In the genomic region with DNA sequence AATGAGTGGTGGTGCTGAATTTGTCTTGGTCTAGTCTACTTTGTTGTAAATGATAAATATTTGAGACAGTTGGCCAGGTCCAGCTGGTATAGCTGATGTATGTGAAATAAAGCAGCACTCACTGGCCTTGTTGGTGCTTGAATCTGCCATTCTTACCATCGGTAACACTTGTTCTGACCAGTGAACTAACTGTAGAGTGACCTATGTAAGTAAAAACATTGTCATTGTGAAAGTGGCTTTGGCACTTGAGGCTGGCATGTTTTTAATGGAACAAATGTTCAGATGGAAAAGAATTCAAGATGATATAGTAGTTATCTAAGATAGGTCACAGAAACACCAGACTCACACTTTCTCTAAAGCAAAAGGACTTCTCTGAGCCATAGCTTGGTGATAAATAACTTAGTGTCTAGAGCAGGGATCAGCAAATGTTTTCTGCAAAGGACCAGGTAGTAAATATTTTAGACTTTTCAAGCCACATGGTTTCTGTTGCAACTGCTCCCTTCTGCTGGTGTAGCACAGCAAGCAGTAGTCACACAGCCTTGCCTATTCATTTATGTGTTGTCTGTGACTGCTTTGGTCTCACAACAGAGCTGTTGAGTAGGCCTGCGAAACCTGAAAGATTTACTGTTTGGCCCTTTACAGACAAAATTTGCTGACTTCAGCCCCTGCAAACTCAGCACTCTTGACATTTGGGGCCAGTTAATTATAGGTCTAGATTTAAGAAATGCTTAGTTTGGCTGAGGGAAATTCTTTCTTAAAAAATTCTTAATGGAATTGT, we compare ENCODE assay signal across 7 cellular contexts.
A peak's percentile ranks its signal among the peaks of the same experiment; 100 is the strongest.
DNase-seq lines count a peak whose midpoint lies in the region; ATAC-seq, FAIRE-seq and TF ChIP-seq lines count a peak whose summit lies in the region.
"Not testable (repeated sequence)": the region's sequence is repeated elsewhere in the genome, so short reads cannot be mapped to it uniquely, and the experiment has no call there.

No MANE protein-coding gene starts in this region.

- peaks cover 0 to 31% (median 7%) of the 10 kb centered on the region in 12 donors for H3K4me1 ChIP-seq in heart left ventricle
- not testable (repeated sequence) for H3K4me1 ChIP-seq in left lung
- peaks cover 10% of the 10 kb centered on the region for H3K4me1 ChIP-seq in parathyroid adenoma
- H3K4me1 ChIP-seq in skeletal muscle tissue (ENCODE audit: control insufficient read depth in 3 of 3, insufficient read depth in 3 of 3, low read length in 3 of 3), result peaks cover 20 to 31% (median 22%) of the 10 kb centered on the region in 3 donors

- H3K79me2 ChIP-seq in parathyroid adenoma, result not testable (repeated sequence)

- H3K36me3 ChIP-seq in heart left ventricle; left lung; parathyroid adenoma (ENCODE audit: control insufficient read depth, insufficient read depth, low read length); skeletal muscle tissue (ENCODE audit: control insufficient read depth in 3 of 3, insufficient read depth in 3 of 3, low read length in 3 of 3): not testable (repeated sequence)

- WGBS in heart left ventricle, 4 donors, result 26 to 68% (median 52%) methylated on average over 2 of the region's 2 CpGs

- H3K4me2 ChIP-seq in parathyroid adenoma (ENCODE audit: low read length), result not testable (repeated sequence)

- H3K4me3 ChIP-seq in dorsolateral prefrontal cortex; left lung; parathyroid adenoma (ENCODE audit: low read depth, low read length); skeletal muscle tissue (ENCODE audit: low read length in 3 of 3): not testable (repeated sequence)
- H3K4me3 ChIP-seq in heart left ventricle, result peak overlapping the region in 4 of 12 donors; percentile 0 to 20 (median 12)

- H3K9me3 ChIP-seq in heart left ventricle; left lung; parathyroid adenoma (ENCODE audit: control insufficient read depth, low read length); skeletal muscle tissue (ENCODE audit: control insufficient read depth in 3 of 3, low read length in 3 of 3): not testable (repeated sequence)

- H3K27ac ChIP-seq in dorsolateral prefrontal cortex (peak overlapping the region in 57 of 59 donors; percentile 12 to 89 (median 78)), heart left ventricle (peak overlapping the region in 10 of 12 donors; percentile 31 to 82 (median 59)), parathyroid adenoma (peak overlapping the region; percentile 61), skeletal muscle tissue (ENCODE audit: low read depth, low read length) (peak overlapping the region; percentile 71)
- H3K27ac ChIP-seq in left lung, result not testable (repeated sequence)

- TF ChIP-seq CTCF in dorsolateral prefrontal cortex (IDR thresholded peaks at IDR 0.05 in 54 of 56, conservative IDR thresholded peaks at IDR 0.05 in 2 of 56; ENCODE audit: low read depth in 1 of 56, partially characterized antibody in 56 of 56), result peak in 1 of 56 donors; percentile 8
- TF ChIP-seq CTCF in heart left ventricle (IDR thresholded peaks at IDR 0.05); left lung (IDR thresholded peaks at IDR 0.05); parathyroid adenoma (IDR thresholded peaks at IDR 0.05): not testable (repeated sequence)

- H2AFZ ChIP-seq in parathyroid adenoma, result peak overlapping the region; percentile 17

- intact Hi-C loops in dorsolateral prefrontal cortex (cut with DNase I); left lung (cut with DNase I): not testable (repeated sequence)
- intact Hi-C loops in heart left ventricle (cut with DNase I), result loop anchor here in 1 of 10 donors (10.0 kb wide), 1 partner anchor 232 kb away; no protein-coding TSS in a partner anchor

- TF ChIP-seq POLR2A in H54 (IDR thresholded peaks at IDR 0.05; ENCODE audit: low read depth, low read length); heart left ventricle (IDR thresholded peaks at IDR 0.05): not testable (repeated sequence)

- peak; percentile 65 for FAIRE-seq in H54 (lab: Jason Lieb, UNC)

- H3K9ac ChIP-seq in parathyroid adenoma, result not testable (repeated sequence)
- H3K9ac ChIP-seq in skeletal muscle tissue (ENCODE audit: low read depth in 1 of 3, low read length in 3 of 3), result peak overlapping the region in 1 of 3 donors; percentile 20

- not testable (repeated sequence) for DNase-seq in H54 (ENCODE audit: insufficient read length, low spot score); dorsolateral prefrontal cortex; heart left ventricle; left lung
- DNase-seq in RPMI8226, result peak; percentile 79

- ATAC-seq in heart left ventricle, result peak; percentile 57 to 73 (median 71)
- peak; percentile 24 for ATAC-seq in left lung

- not testable (repeated sequence) for H3K27me3 ChIP-seq in dorsolateral prefrontal cortex; left lung; parathyroid adenoma (ENCODE audit: control insufficient read depth, insufficient read depth, low read length); skeletal muscle tissue (ENCODE audit: control insufficient read depth in 3 of 3, insufficient read depth in 3 of 3, low read length in 3 of 3)
- H3K27me3 ChIP-seq in heart left ventricle, result peaks cover 0 to 50% (median 0%) of the 10 kb centered on the region in 9 donors
